ENCODE assay signal across 27 cellular contexts in the genomic region with DNA sequence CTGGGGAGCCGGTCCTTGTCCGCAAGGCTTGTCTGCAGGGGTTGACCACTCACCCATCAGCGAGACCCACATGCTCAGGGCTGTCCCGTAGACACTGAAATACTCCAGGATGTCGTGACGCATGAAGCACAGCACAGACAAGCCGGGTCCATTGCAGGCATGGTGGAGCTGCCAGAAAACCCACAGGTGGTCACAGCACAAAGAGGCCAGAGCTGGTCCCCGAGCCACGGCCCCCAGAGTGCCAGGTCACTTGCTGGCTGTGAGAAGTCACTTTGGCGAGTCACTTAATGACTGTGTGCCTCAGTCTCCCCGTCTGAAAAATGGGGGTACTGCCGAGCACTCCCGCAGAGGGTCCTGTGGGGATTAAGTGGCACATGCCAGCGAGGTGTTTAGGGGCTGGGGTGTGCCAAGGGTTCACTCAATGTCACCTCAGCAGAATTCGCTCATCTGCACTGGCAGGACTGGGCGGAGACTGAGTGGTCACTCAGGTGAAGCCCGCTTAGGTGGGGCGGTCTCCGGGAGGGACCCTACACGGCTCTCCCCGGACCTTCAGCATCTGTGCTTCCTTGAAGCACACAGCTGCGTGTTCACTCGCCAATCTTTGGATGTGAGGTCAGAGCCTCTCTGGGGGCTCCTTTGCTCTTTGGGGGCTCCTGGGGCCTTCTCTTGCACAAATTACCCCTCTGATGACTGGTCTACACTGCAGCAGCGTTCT. TPM values are rescaled to one million over a fixed set of nuclear protein-coding genes. Genes with fewer than 3 reads are reported as not detected.
"Had no signal": no experiment of that assay in that cellular context is flagged by ENCODE, and none has a peak within 500 bp of the region (broad histone marks: within the 10 kb centered on the region; RNA-seq: fewer than 3 reads in every experiment).

No MANE protein-coding gene starts in this region.

- H3K27me3 ChIP-seq: cardiac muscle cell, neural progenitor cell, thyroid gland, vagina had no signal

- DNase-seq: activated CD4-positive, alpha-beta T cell treated with anti-CD3 and anti-CD28 coated beads for 4 hours; activated CD4-positive, alpha-beta T cell treated with anti-CD3 and anti-CD28 coated beads, Interleukin-2, amount 50 U/mL, for 4 hours; activated effector memory CD4-positive, alpha-beta T cell treated with Interleukin-2 at 50 U/mL for 16 hours; activated naive CD4-positive, alpha-beta T cell treated with Interleukin-2 at 50 U/mL for 16 hours; activated T-cell treated with anti-CD3 and anti-CD28 coated beads for 4 hours; activated T-cell treated with anti-CD3 and anti-CD28 coated beads, Interleukin-2, amount 50 U/mL, for 72 hours; aorta; endodermal cell; foreskin fibroblast; lower lobe of right lung; mesenchymal stem cell; naive thymus-derived CD8-positive, alpha-beta T cell; stimulated activated CD4-positive, alpha-beta T cell treated with anti-CD3 and anti-CD28 coated beads, Interleukin-12 subunit alpha, Interleukin-12 subunit beta, amount 100 ng/mL, for 4 hours; stimulated activated CD4-positive, alpha-beta T cell treated with anti-CD3 and anti-CD28 coated beads, Interleukin-4, amount 100 ng/mL, for 1 hour; T-helper 9 cell; thyroid gland; upper lobe of left lung had no signal

- ATAC-seq: activated T-cell treated with anti-CD3 and anti-CD28 coated beads, Interleukin-2, amount 50 U/mL, for 72 hours; lower lobe of right lung; naive thymus-derived CD8-positive, alpha-beta T cell; sciatic nerve had no signal

- H3K9me3 ChIP-seq: lower lobe of right lung, thyroid gland, upper lobe of left lung, vagina had no signal

- H3K36me3 ChIP-seq: cardiac muscle cell, lower lobe of right lung, neural progenitor cell, thyroid gland, upper lobe of left lung, vagina had no signal

- H3K4me1 ChIP-seq: lower lobe of right lung, neural progenitor cell, upper lobe of left lung, vagina had no signal

- H3K4me3 ChIP-seq: cardiac muscle cell, lower lobe of right lung, neural progenitor cell, skin epidermis, thyroid gland, upper lobe of left lung, vagina had no signal

- H3K27ac ChIP-seq: cardiac muscle cell, lower lobe of right lung, neural progenitor cell, skin epidermis, thyroid gland, upper lobe of left lung, vagina, VCaP had no signal

RNA-seq across cellular contexts. Expression of a gene that starts 4.5 kb away (rescaled TPM):
- total RNA-seq: activated T-cell treated with anti-CD3 and anti-CD28 coated beads, Interleukin-2, amount 50 U/mL, for 72 hours; aorta; cardiac muscle cell; chondrocyte; endodermal cell; esophagus mucosa; lower lobe of right lung; naive thymus-derived CD8-positive, alpha-beta T cell; omental fat pad; sciatic nerve; subcutaneous adipose tissue; thyroid gland; upper lobe of left lung; vagina had no signal
